10 cellular contexts compared by ENCODE assay signal in the genomic region with DNA sequence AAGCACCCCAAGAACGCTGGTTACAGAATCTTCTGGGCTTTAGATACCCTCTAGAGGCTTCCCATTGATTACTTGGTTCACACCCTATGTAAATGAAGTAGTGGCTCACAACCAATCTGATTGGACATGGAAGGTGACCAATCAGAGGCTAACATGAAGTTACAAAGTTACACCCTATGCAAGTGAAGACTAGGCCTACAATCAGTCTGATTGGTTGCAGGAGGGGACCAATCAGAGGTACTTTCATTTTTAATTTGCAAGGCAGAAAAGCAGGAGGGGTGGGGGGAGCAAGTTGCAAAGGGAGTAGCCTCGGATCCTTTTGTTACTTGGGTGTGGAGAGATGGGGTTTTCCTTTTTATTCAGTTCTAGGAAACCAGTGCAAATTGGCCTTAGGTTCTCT. TPM values are rescaled to one million over a fixed set of nuclear protein-coding genes. Genes with fewer than 3 reads are reported as not detected.
A peak's percentile ranks its signal among the peaks of the same experiment; 100 is the strongest.
DNase-seq lines count a peak whose midpoint lies in the region; ATAC-seq and TF ChIP-seq lines count a peak whose summit lies in the region.
"Had no signal": no experiment of that assay in that cellular context is flagged by ENCODE, and none has a peak within 500 bp of the region (broad histone marks: within the 10 kb centered on the region; RNA-seq: fewer than 3 reads in every experiment).

No MANE protein-coding gene starts in this region.

- H3K4me3 ChIP-seq in HCT116 (replicated peaks in 1 of 2; ENCODE audit: low read depth in 1 of 2, low read length in 2 of 2), result no peak overlapping the region
- H3K4me3 ChIP-seq in left ventricle myocardium inferior, result no peak overlapping the region
- no peak overlapping the region for H3K4me3 ChIP-seq in prostate gland
- H3K4me3 ChIP-seq in ovary, result no peak overlapping the region
- H3K4me3 ChIP-seq: uterus had no signal

- no peaks in the 10 kb centered on the region for H3K27me3 Mint-ChIP-seq in CD4-positive, alpha-beta T cell
- peaks cover 4% of the 10 kb centered on the region for H3K27me3 Mint-ChIP-seq in T-helper 17 cell

- H3K9me2 ChIP-seq in HCT116 (ENCODE audit: insufficient read depth), result no peaks in the 10 kb centered on the region

- H3K79me2 ChIP-seq in HCT116 (ENCODE audit: insufficient read depth, low read length), result no peaks in the 10 kb centered on the region

- H3K4me3 Mint-ChIP-seq in CD4-positive, alpha-beta T cell, result no peak overlapping the region
- H3K4me3 Mint-ChIP-seq in T-helper 17 cell, result no peak overlapping the region
- H3K4me3 Mint-ChIP-seq: activated naive CD8-positive, alpha-beta T cell had no signal

- intact Hi-C loops in CD4-positive, alpha-beta T cell (cut with DNase I, micrococcal nuclease), result loop anchor here (5.0 to 10.0 kb wide), 2 partner anchors 99 to 491 kb away; no protein-coding TSS in a partner anchor
- intact Hi-C loops in HCT116 (cut with micrococcal nuclease), result loop anchor here (10.0 kb wide), 1 partner anchor 869 kb away; the partner anchor contains the start of gene ADIPOQ
- intact Hi-C loops in left ventricle myocardium inferior (cut with micrococcal nuclease), result no loop called here
- intact Hi-C loops in prostate gland (cut with DNase I), result no loop called here
- intact Hi-C loops in ovary (cut with DNase I), result loop anchor here in 2 of 4 donors (5.0 to 10.0 kb wide), 3 partner anchors 399 to 1099 kb away; partner anchors contain the start of gene AHSG (in 1 of the 2)

- no peak for TF ChIP-seq CTCF in CD4-positive, alpha-beta T cell (IDR thresholded peaks at IDR 0.05)
- TF ChIP-seq CTCF in HCT116 (IDR thresholded peaks at IDR 0.05 in 2 of 3, conservative IDR thresholded peaks at IDR 0.05 in 1 of 3; ENCODE audit: borderline replicate concordance in 1 of 3, insufficient read depth in 1 of 3, low read depth in 2 of 3, low read length in 2 of 3) (no peak), left ventricle myocardium inferior (IDR thresholded peaks at IDR 0.05; ENCODE audit: borderline replicate concordance) (no peak), prostate gland (IDR thresholded peaks at IDR 0.05) (no peak), ovary (IDR thresholded peaks at IDR 0.05) (no peak)

- peaks cover 14% of the 10 kb centered on the region for H3K4me1 Mint-ChIP-seq in CD4-positive, alpha-beta T cell (ENCODE audit: low read depth)
- peaks cover 13% of the 10 kb centered on the region for H3K4me1 Mint-ChIP-seq in T-helper 17 cell

- H4K20me1 ChIP-seq in HCT116 (ENCODE audit: insufficient read depth), result no peaks in the 10 kb centered on the region

- no peaks in the 10 kb centered on the region for H3K9me3 ChIP-seq in CD4-positive, alpha-beta T cell (ENCODE audit: control insufficient read depth, low read length)
- H3K9me3 ChIP-seq in HCT116 (ENCODE audit: control insufficient read depth in 1 of 2, insufficient read depth in 1 of 2, low read depth in 1 of 2, low read length in 2 of 2) (no peaks in the 10 kb centered on the region), T-helper 17 cell (ENCODE audit: control insufficient read depth, low read length, poor library complexity, severe bottlenecking) (no peaks in the 10 kb centered on the region), left ventricle myocardium inferior (replicated peaks) (no peaks in the 10 kb centered on the region), prostate gland (no peaks in the 10 kb centered on the region), ovary (no peaks in the 10 kb centered on the region)
- H3K9me3 ChIP-seq: uterus had no signal

- H3K27ac ChIP-seq in CD4-positive, alpha-beta T cell (ENCODE audit: low read depth, low read length), result no peak overlapping the region
- H3K27ac ChIP-seq in HCT116 (ENCODE audit: low read depth, low read length) (no peak overlapping the region), left ventricle myocardium inferior (replicated peaks) (peak overlapping the region; percentile 12), prostate gland (no peak overlapping the region), ovary (no peak overlapping the region)
- H3K27ac ChIP-seq: uterus had no signal

- no TSS peak for BruUV-seq in HCT116 (replicated peaks; lab: Mats Ljungman, UMichigan)

- POLR2A ChIA-PET in CD4-positive, alpha-beta T cell (lab: Charles Lee), result no interaction called here
- POLR2A ChIA-PET in HCT116 (lab: Charles Lee), result no interaction called here

- H3K27ac Mint-ChIP-seq in CD4-positive, alpha-beta T cell, result no peak overlapping the region
- no peak overlapping the region for H3K27ac Mint-ChIP-seq in T-helper 17 cell
- H3K27ac Mint-ChIP-seq: activated naive CD8-positive, alpha-beta T cell had no signal

- no peak for TF ChIP-seq POLR2A in HCT116 (IDR thresholded peaks at IDR 0.05; ENCODE audit: borderline replicate concordance, extremely low read depth, insufficient read depth, insufficient read length)
- TF ChIP-seq POLR2A in prostate gland (IDR thresholded peaks at IDR 0.05), result no peak
- TF ChIP-seq POLR2A in ovary (IDR thresholded peaks at IDR 0.05), result no peak

- H2AFZ ChIP-seq in HCT116 (ENCODE audit: low read depth, low read length, poor library complexity, severe bottlenecking), result peak overlapping the region; percentile 67

- ATAC-seq in CD4-positive, alpha-beta T cell (ENCODE audit: poor library complexity), result peak; percentile 71
- ATAC-seq in HCT116 (peak; percentile 29; the same call in 1 of the 2 replicates), T-helper 17 cell (peak; percentile 85), GM21619 (IDR thresholded peaks at IDR 0.05; ENCODE audit: unreplicated experiment) (no peak)

- H3K36me3 ChIP-seq in HCT116 (ENCODE audit: control insufficient read depth in 1 of 2, insufficient read depth in 2 of 2, low read length in 2 of 2) (no peaks in the 10 kb centered on the region), left ventricle myocardium inferior (no peaks in the 10 kb centered on the region), prostate gland (no peaks in the 10 kb centered on the region), ovary (no peaks in the 10 kb centered on the region)
- H3K36me3 ChIP-seq: uterus had no signal

- WGBS in prostate gland, result 78% methylated on average over 2 of the region's 2 CpGs
- 77 to 84% (median 84%) methylated on average over 2 of the region's 2 CpGs for WGBS in ovary, 3 donors

- no peaks in the 10 kb centered on the region for H3K4me1 ChIP-seq in HCT116 (ENCODE audit: control insufficient read depth in 1 of 2, insufficient read depth in 2 of 2, low read length in 2 of 2)
- H3K4me1 ChIP-seq in left ventricle myocardium inferior, result peaks cover 8% of the 10 kb centered on the region
- no peaks in the 10 kb centered on the region for H3K4me1 ChIP-seq in prostate gland (replicated peaks)
- H3K4me1 ChIP-seq in ovary (ENCODE audit: insufficient read depth), result no peaks in the 10 kb centered on the region
- H3K4me1 ChIP-seq: uterus had no signal

- TF ChIP-seq RAD21 in HCT116 (IDR thresholded peaks at IDR 0.05; ENCODE audit: low read depth), result no peak

- CTCF ChIA-PET in CD4-positive, alpha-beta T cell (lab: Charles Lee), result interaction anchor here (0.6 to 3.3 kb wide), 5 partner anchors 10 to 1770 kb away, joined by 3 to 28 read pairs (median 5); partner anchors contain the start of gene RTP2
- CTCF ChIA-PET in HCT116 (lab: Charles Lee), result interaction anchor here (1.1 to 3.2 kb wide), 8 partner anchors 8 to 1241 kb away, joined by 3 to 28 read pairs (median 6); no protein-coding TSS in a partner anchor

- RAD21 ChIA-PET in HCT116 (lab: Charles Lee; ENCODE audit: low non-redundant PET in 1 of 2, low total read pairs in 2 of 2, uncharacterized antibody in 2 of 2, unreplicated experiment in 2 of 2), result interaction anchor here (0.6 to 0.9 kb wide), 2 partner anchors 34 to 66 kb away, joined by 3 to 4 read pairs; no protein-coding TSS in a partner anchor

- H3K27me3 ChIP-seq in CD4-positive, alpha-beta T cell (ENCODE audit: control insufficient read depth, insufficient read depth, low read length), result no peaks in the 10 kb centered on the region
- no peaks in the 10 kb centered on the region for H3K27me3 ChIP-seq in HCT116 (ENCODE audit: insufficient read depth, low read length)
- no peaks in the 10 kb centered on the region for H3K27me3 ChIP-seq in left ventricle myocardium inferior (ENCODE audit: low read depth)
- H3K27me3 ChIP-seq in prostate gland (replicated peaks; ENCODE audit: insufficient read depth), result no peaks in the 10 kb centered on the region
- no peaks in the 10 kb centered on the region for H3K27me3 ChIP-seq in ovary
- H3K27me3 ChIP-seq: uterus had no signal

- no peak overlapping the region for H3K4me2 ChIP-seq in HCT116 (ENCODE audit: low read length)

- no peak overlapping the region for H3K9ac ChIP-seq in HCT116 (ENCODE audit: low read length)

- no peak for TF ChIP-seq EP300 in ovary (IDR thresholded peaks at IDR 0.05)

- DNase-seq in CD4-positive, alpha-beta T cell, result no peak
- no peak for DNase-seq in HCT116 (ENCODE audit: low read depth, low spot score)
- no peak for DNase-seq in T-helper 17 cell
- DNase-seq in left ventricle myocardium inferior, result no peak
- no peak for DNase-seq in prostate gland (ENCODE audit: low spot score)
- no peak for DNase-seq in ovary
- DNase-seq in NCI-H345 (lab: John Stamatoyannopoulos, UW), result no peak
- DNase-seq: uterus had no signal

- H3K36me3 Mint-ChIP-seq in CD4-positive, alpha-beta T cell (ENCODE audit: low read depth), result no peaks in the 10 kb centered on the region
- H3K36me3 Mint-ChIP-seq in T-helper 17 cell (ENCODE audit: low read depth), result no peaks in the 10 kb centered on the region
- H3K36me3 Mint-ChIP-seq: activated naive CD8-positive, alpha-beta T cell had no signal

- H3K9me3 Mint-ChIP-seq in CD4-positive, alpha-beta T cell, result no peaks in the 10 kb centered on the region

TF ChIP-seq in HCT116, 20 proteins besides CTCF, POLR2A, EP300 and RAD21 (continues in another document):
- TF ChIP-seq POLR2AphosphoS5 (IDR thresholded peaks at IDR 0.05; ENCODE audit: low read depth, low read length) (no peak), ZNF274 (IDR thresholded peaks at IDR 0.05; ENCODE audit: low read depth, low read length) (no peak), FOSL1 (IDR thresholded peaks at IDR 0.05; ENCODE audit: low read depth) (no peak)

RNA-seq across cellular contexts. Expression of gene RTP2, which starts 11.1 kb away (rescaled TPM):
- total RNA-seq in CD4-positive, alpha-beta T cell, result not detected
- total RNA-seq in HCT116 (2021; ENCODE audit: unreplicated experiment), result not detected
- not detected in 2 replicates for polyA plus RNA-seq in HCT116 (2012)
- not detected for total RNA-seq in T-helper 17 cell
- not detected for total RNA-seq in left ventricle myocardium inferior
- total RNA-seq in prostate gland, result not detected
- not detected for total RNA-seq in ovary
- not detected for polyA plus RNA-seq in ovary
- total RNA-seq: uterus had no signal

RNA-seq across cellular contexts. Expression of gene BCL6, which starts 31.8 kb away (rescaled TPM):
- total RNA-seq in CD4-positive, alpha-beta T cell, result 10 to 100 TPM; 76.6 to 79.6 TPM
- total RNA-seq in HCT116 (2021; ENCODE audit: unreplicated experiment), result 17.5 TPM
- polyA plus RNA-seq in HCT116 (2012), result 16.1 and 18.1 TPM in 2 replicates
- total RNA-seq in T-helper 17 cell, result 10 to 100 TPM; 25.8 to 29.7 TPM
- total RNA-seq in left ventricle myocardium inferior, result 47.7 TPM
- 100 to 1,000 TPM in 1 of 2 donors, 10 to 100 TPM in 1; 50.1 to 105 TPM for total RNA-seq in prostate gland
- total RNA-seq in ovary, result 10 to 100 TPM; 51.6 to 91.1 (median 60.2) TPM
- polyA plus RNA-seq in ovary, result 10 to 100 TPM; 46.3 to 46.8 TPM

RNA-seq across cellular contexts. Expression of gene SST, which starts 43.3 kb away (rescaled TPM):
- not detected for total RNA-seq in CD4-positive, alpha-beta T cell
- total RNA-seq in HCT116 (2021; ENCODE audit: unreplicated experiment), result not detected
- not detected in 2 replicates for polyA plus RNA-seq in HCT116 (2012)
- not detected for total RNA-seq in T-helper 17 cell
- total RNA-seq in left ventricle myocardium inferior, result not detected
- not detected for total RNA-seq in prostate gland
- total RNA-seq in ovary, result 1 to 10 TPM in 2 of 7 donors, under 1 TPM in 2, not detected in 3; 0.55 to 7.5 (median 0.90) TPM
- under 1 TPM; 0.16 to 0.37 TPM for polyA plus RNA-seq in ovary

Comparison
In these comparisons a context has a peak if more than half of its experiments do, and no peak if none do; other contexts are left out.
1. intact Hi-C loops: an anchor here in CD4-positive, alpha-beta T cell (5.0 to 10.0 kb wide) and HCT116 (10.0 kb wide); none called in left ventricle myocardium inferior and prostate gland.